In genomic region chr19:38210458-38210987, GRCh38 we compare ENCODE assay signal across 9 cellular contexts. TPM values are rescaled to one million over a fixed set of nuclear protein-coding genes. Genes with fewer than 3 reads are reported as not detected.
A peak's percentile ranks its signal among the peaks of the same experiment; 100 is the strongest.
DNase-seq lines count a peak whose midpoint lies in the region; ATAC-seq and TF ChIP-seq lines count a peak whose summit lies in the region.
"Had no signal": no experiment of that assay in that cellular context is flagged by ENCODE, and none has a peak within 500 bp of the region (broad histone marks: within the 10 kb centered on the region; RNA-seq: fewer than 3 reads in every experiment).

No MANE protein-coding gene starts in this region.

- TF ChIP-seq CTCF in chondrocyte (IDR thresholded peaks at IDR 0.05) = no peak

- H3K36me3 Mint-ChIP-seq in chondrocyte (ENCODE audit: low read depth) = peaks cover 1% of the 10 kb centered on the region

- no peaks in the 10 kb centered on the region for H3K9me3 Mint-ChIP-seq in chondrocyte (ENCODE audit: low read depth)

- peaks cover 26% of the 10 kb centered on the region for H3K4me1 Mint-ChIP-seq in chondrocyte (ENCODE audit: low read depth)

- peaks cover 8% of the 10 kb centered on the region for H3K36me3 ChIP-seq in thymus (ENCODE audit: control insufficient read depth, insufficient read depth)

- H3K4me3 Mint-ChIP-seq in chondrocyte (ENCODE audit: unreplicated experiment) = peak overlapping the region; percentile 61

- H3K27ac ChIP-seq in thymus (ENCODE audit: low read depth) = no peak overlapping the region
- H3K27ac ChIP-seq: 22Rv1 had no signal

- ATAC-seq in GM18520 (IDR thresholded peaks at IDR 0.05; ENCODE audit: unreplicated experiment) = no peak
- ATAC-seq in GM18502 (IDR thresholded peaks at IDR 0.05; ENCODE audit: poor library complexity, unreplicated experiment) = no peak

- peaks cover 33% of the 10 kb centered on the region for H3K27me3 ChIP-seq in thymus (ENCODE audit: control insufficient read depth, insufficient read depth)

- H3K9me3 ChIP-seq in thymus (ENCODE audit: control insufficient read depth) = no peaks in the 10 kb centered on the region

- 4% methylated on average over 24 of the region's 24 CpGs for WGBS in thymus

- DNase-seq in DMS 273 (lab: John Stamatoyannopoulos, UW; ENCODE audit: unreplicated experiment) (peak; percentile 81), DMS 273 treated with DMSO at 0.1 percent for 48 hours (lab: John Stamatoyannopoulos, UW) (no peak), chondrocyte (ENCODE audit: low spot score) (no peak), medulla oblongata (ENCODE audit: extremely low spot score) (peak; percentile 62)
- no peak for DNase-seq in stimulated activated CD4-positive, alpha-beta T cell treated with anti-CD3 and anti-CD28 coated beads, Interleukin-2, amount 100 ng/mL, for 24 hours

- peak overlapping the region; percentile 2 for H3K4me3 ChIP-seq in thymus (ENCODE audit: low read length)

- H3K27ac Mint-ChIP-seq in chondrocyte (ENCODE audit: unreplicated experiment) = no peak overlapping the region

- H3K4me1 ChIP-seq in thymus (ENCODE audit: control insufficient read depth, insufficient read depth, low read length) = peaks cover 21% of the 10 kb centered on the region

- no peaks in the 10 kb centered on the region for H3K27me3 Mint-ChIP-seq in chondrocyte (ENCODE audit: low read depth)

RNA-seq across cellular contexts. Expression of gene DPF1, which starts 13.5 kb away (rescaled TPM):
- 2.1 to 4.8 TPM (median 2.4 TPM) in 3 replicates for total RNA-seq in chondrocyte
- 0.09 TPM for polyA plus RNA-seq in thymus

RNA-seq across cellular contexts. Expression of gene PPP1R14A, which starts 45.7 kb away (rescaled TPM):
- 132 to 297 TPM (median 295 TPM) in 3 replicates for total RNA-seq in chondrocyte
- polyA plus RNA-seq in thymus = 59.0 TPM

RNA-seq across cellular contexts. Expression of gene SPINT2, which starts 53.9 kb away (rescaled TPM):
- 21.3 to 28.0 TPM (median 26.4 TPM) in 3 replicates for total RNA-seq in chondrocyte
- polyA plus RNA-seq in thymus = 253 TPM

Comparison
In these comparisons a context has a peak if more than half of its experiments do, and no peak if none do; other contexts are left out.
1. DNase-seq: peak in DMS 273 (single experiment) and medulla oblongata (single experiment); none in DMS 273 treated with DMSO at 0.1 percent for 48 hours (single experiment), chondrocyte (single experiment) and stimulated activated CD4-positive, alpha-beta T cell treated with anti-CD3 and anti-CD28 coated beads, Interleukin-2, amount 100 ng/mL, for 24 hours (0 of 2).